Comparison of ENCODE assay signal across 22 cellular contexts in the genomic region with DNA sequence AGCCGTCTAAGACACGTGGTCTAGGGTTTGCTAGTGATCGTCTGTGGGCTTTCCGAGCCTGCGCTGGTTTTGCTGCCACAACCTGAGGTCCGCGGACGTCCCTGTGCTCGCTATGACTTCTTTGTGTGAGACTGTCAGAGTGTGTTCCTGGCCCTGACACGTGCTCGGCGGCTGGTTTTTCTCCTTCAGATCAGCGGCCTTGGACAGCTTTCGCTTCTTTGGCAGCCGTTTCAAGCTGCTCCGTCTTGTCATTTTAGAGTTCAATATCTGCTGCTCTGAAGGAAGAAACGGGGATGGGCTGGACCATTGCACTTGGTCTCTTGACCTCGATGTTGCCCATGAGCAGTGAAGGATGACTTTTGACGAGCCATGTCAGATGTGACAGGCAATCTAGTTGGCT.
DNase-seq lines count a peak whose midpoint lies in the region; TF ChIP-seq lines count a peak whose summit lies in the region.
"Had no signal": no experiment of that assay in that cellular context is flagged by ENCODE, and none has a peak within 500 bp of the region (broad histone marks: within the 10 kb centered on the region; RNA-seq: fewer than 3 reads in every experiment).

No MANE protein-coding gene starts in this region.

- TF ChIP-seq EP300 in esophagus muscularis mucosa (IDR thresholded peaks at IDR 0.05), result no peak

- H3K9ac ChIP-seq in BLaER1, result peak overlapping the region; percentile 37
- no peak overlapping the region for H3K9ac ChIP-seq in Karpas-422 (ENCODE audit: low read length)

- peaks cover 9% of the 10 kb centered on the region for H3K36me3 Mint-ChIP-seq in glutamatergic neuron (ENCODE audit: unreplicated experiment)

- no peak overlapping the region for H3K4me3 Mint-ChIP-seq in glutamatergic neuron (ENCODE audit: unreplicated experiment)
- H3K4me3 Mint-ChIP-seq: CD14-positive monocyte; CD8-positive, alpha-beta memory T cell had no signal

- H3K27ac Mint-ChIP-seq in glutamatergic neuron (ENCODE audit: unreplicated experiment), result no peak overlapping the region

- TF ChIP-seq POLR2A in esophagus muscularis mucosa (IDR thresholded peaks at IDR 0.05; ENCODE audit: low read depth), result no peak

- TF ChIP-seq CTCF in esophagus muscularis mucosa (IDR thresholded peaks at IDR 0.05) (no peak), glutamatergic neuron (IDR thresholded peaks at IDR 0.05; ENCODE audit: partially characterized antibody, unreplicated experiment) (no peak)

- H3K4me3 ChIP-seq in BLaER1 (no peak overlapping the region), Karpas-422 (ENCODE audit: low read length) (no peak overlapping the region), esophagus muscularis mucosa (no peak overlapping the region)
- H3K4me3 ChIP-seq: SJCRH30 had no signal

- H3K27me3 ChIP-seq in BLaER1 (no peaks in the 10 kb centered on the region), Karpas-422 (ENCODE audit: low read length) (no peaks in the 10 kb centered on the region), esophagus muscularis mucosa (no peaks in the 10 kb centered on the region)
- H3K27me3 ChIP-seq: SJCRH30 had no signal

- peaks cover 10% of the 10 kb centered on the region for H3K27me3 Mint-ChIP-seq in glutamatergic neuron (ENCODE audit: unreplicated experiment)
- H3K27me3 Mint-ChIP-seq: CD8-positive, alpha-beta memory T cell had no signal

- H3K36me3 ChIP-seq in BLaER1 (peaks cover 35% of the 10 kb centered on the region), Karpas-422 (ENCODE audit: insufficient read depth, low read length) (no peaks in the 10 kb centered on the region), esophagus muscularis mucosa (no peaks in the 10 kb centered on the region)
- H3K36me3 ChIP-seq: SJCRH30 had no signal

- H2AFZ ChIP-seq in Karpas-422 (ENCODE audit: low read length), result no peak overlapping the region

- H3K4me2 ChIP-seq in BLaER1, result peak overlapping the region; percentile 76
- no peak overlapping the region for H3K4me2 ChIP-seq in Karpas-422 (ENCODE audit: low read depth, low read length, poor library complexity, severe bottlenecking)

- H3K4me1 Mint-ChIP-seq in glutamatergic neuron (ENCODE audit: low read depth, unreplicated experiment), result no peaks in the 10 kb centered on the region
- H3K4me1 Mint-ChIP-seq: CD14-positive monocyte had no signal

- H3K4me1 ChIP-seq in BLaER1 (peaks cover 50% of the 10 kb centered on the region), Karpas-422 (ENCODE audit: low read length) (no peaks in the 10 kb centered on the region), esophagus muscularis mucosa (no peaks in the 10 kb centered on the region)
- H3K4me1 ChIP-seq: SJCRH30 had no signal

- peak overlapping the region; percentile 86 for H3K27ac ChIP-seq in BLaER1
- H3K27ac ChIP-seq in Karpas-422 (ENCODE audit: low read length), result no peak overlapping the region
- H3K27ac ChIP-seq in esophagus muscularis mucosa (replicated peaks in 1 of 4), result no peak overlapping the region
- H3K27ac ChIP-seq: SJCRH30 had no signal

- 92% methylated on average over 19 of the region's 19 CpGs for WGBS in esophagus muscularis mucosa

- intact Hi-C loops in esophagus muscularis mucosa (cut with DNase I), result no loop called here

- DNase-seq in Karpas-422 (peak; percentile 25), esophagus muscularis mucosa (ENCODE audit: extremely low spot score) (peak; percentile 70), renal cortical epithelial cell (ENCODE audit: low read depth) (peak; percentile 2), glutamatergic neuron (no peak), DMS153 (lab: John Stamatoyannopoulos, UW) (no peak)
- DNase-seq in central memory CD4-positive, alpha-beta T cell, result no peak
- DNase-seq: AML-193; CD8-positive, alpha-beta memory T cell; IMR-90; KG1; MM.1S; NCI-H1048; NCI-H1417; NCI-H1694; NCI-H2029 treated with DMSO at 0.1 percent for 48 hours; NCI-H2227 treated with DMSO at 0.1 percent for 48 hours; NCI-H510A treated with DMSO at 0.1 percent for 48 hours; NCI-H748 treated with DMSO at 0.1 percent for 48 hours; PC-3; SJCRH30 had no signal

- no peaks in the 10 kb centered on the region for H3K9me2 ChIP-seq in Karpas-422 (replicated peaks; ENCODE audit: insufficient read depth, low read length)

- H3K79me2 ChIP-seq in Karpas-422 (ENCODE audit: low read length), result no peaks in the 10 kb centered on the region

- H4K20me1 ChIP-seq in BLaER1, result no peaks in the 10 kb centered on the region
- no peaks in the 10 kb centered on the region for H4K20me1 ChIP-seq in Karpas-422 (ENCODE audit: insufficient read depth, low read depth, low read length)

- peaks cover 22% of the 10 kb centered on the region for H3K9me3 ChIP-seq in BLaER1
- H3K9me3 ChIP-seq in Karpas-422 (ENCODE audit: low read length), result peaks cover 4% of the 10 kb centered on the region; the same call in 1 of the 2 replicates
- no peaks in the 10 kb centered on the region for H3K9me3 ChIP-seq in esophagus muscularis mucosa
- H3K9me3 ChIP-seq: SJCRH30 had no signal

- peaks cover 8% of the 10 kb centered on the region for H3K9me3 Mint-ChIP-seq in glutamatergic neuron (ENCODE audit: unreplicated experiment)

Comparison
In these comparisons a context has a peak if more than half of its experiments do, and no peak if none do; other contexts are left out.
1. DNase-seq: peak in Karpas-422 (single experiment), esophagus muscularis mucosa (single experiment) and renal cortical epithelial cell (single experiment); none in glutamatergic neuron (single experiment), central memory CD4-positive, alpha-beta T cell (single experiment) and DMS153 (single experiment).